1 cellular context compared by ENCODE assay signal in the genomic region with DNA sequence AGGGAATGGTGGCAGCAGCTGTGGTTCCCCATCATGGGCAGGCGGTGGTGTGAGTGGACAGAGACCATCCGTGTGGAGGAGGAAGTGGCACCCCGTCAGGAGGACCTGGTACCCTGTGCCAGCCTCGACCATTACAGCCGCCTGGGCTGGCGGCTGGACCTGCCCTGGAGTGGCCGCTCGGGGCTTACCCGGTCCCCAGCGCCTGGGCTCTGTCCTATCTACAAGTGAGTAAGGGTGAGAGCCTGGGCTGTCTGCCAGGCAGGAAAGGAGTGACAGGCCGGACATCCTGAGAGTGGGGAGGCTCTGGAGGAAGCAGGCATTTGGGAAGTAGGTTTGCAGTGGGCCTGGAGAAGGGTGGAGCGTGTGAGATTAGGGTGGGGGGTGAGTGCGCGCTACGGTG.
A peak's percentile ranks its signal among the peaks of the same experiment; 100 is the strongest.
TF ChIP-seq lines count a peak whose summit lies in the region.

No MANE protein-coding gene starts in this region.

TF ChIP-seq in K562, 482 proteins besides CTCF, POLR2A, EP300 and RAD21 (continued from another document):
- TF ChIP-seq, protein P1, sequence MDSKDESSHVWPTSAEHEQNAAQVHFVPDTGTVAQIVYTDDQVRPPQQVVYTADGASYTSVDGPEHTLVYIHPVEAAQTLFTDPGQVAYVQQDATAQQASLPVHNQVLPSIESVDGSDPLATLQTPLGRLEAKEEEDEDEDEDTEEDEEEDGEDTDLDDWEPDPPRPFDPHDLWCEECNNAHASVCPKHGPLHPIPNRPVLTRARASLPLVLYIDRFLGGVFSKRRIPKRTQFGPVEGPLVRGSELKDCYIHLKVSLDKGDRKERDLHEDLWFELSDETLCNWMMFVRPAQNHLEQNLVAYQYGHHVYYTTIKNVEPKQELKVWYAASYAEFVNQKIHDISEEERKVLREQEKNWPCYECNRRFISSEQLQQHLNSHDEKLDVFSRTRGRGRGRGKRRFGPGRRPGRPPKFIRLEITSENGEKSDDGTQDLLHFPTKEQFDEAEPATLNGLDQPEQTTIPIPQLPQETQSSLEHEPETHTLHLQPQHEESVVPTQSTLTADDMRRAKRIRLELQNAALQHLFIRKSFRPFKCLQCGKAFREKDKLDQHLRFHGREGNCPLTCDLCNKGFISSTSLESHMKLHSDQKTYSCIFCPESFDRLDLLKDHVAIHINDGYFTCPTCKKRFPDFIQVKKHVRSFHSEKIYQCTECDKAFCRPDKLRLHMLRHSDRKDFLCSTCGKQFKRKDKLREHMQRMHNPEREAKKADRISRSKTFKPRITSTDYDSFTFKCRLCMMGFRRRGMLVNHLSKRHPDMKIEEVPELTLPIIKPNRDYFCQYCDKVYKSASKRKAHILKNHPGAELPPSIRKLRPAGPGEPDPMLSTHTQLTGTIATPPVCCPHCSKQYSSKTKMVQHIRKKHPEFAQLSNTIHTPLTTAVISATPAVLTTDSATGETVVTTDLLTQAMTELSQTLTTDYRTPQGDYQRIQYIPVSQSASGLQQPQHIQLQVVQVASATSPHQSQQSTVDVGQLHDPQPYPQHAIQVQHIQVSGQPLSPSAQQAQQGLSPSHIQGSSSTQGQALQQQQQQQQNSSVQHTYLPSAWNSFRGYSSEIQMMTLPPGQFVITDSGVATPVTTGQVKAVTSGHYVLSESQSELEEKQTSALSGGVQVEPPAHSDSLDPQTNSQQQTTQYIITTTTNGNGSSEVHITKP (IDR thresholded peaks at IDR 0.05; ENCODE audit: partially characterized antibody): peak; percentile 44
TF ChIP-seq in K562: peak in this region for 28.
